In the genomic region with DNA sequence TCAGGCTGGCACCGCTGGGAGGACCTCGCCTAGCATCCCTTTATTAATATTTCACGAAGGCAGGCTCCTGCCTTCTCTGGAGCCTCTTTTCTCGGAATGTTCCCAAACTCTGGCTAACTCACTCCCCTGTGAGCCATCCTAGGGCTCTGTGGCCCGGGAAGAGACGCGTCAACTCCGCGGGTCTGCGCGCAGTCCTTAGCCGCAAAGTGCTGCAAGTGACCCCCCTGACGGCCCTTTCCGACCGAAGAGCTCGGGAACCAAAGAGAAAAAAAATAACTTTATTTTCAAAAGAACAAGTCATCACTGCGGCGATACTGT, we compare ENCODE assay signal across 9 cellular contexts. TPM values are rescaled to one million over a fixed set of nuclear protein-coding genes. Genes with fewer than 3 reads are reported as not detected.
DNase-seq lines count a peak whose midpoint lies in the region; ATAC-seq, FAIRE-seq and TF ChIP-seq lines count a peak whose summit lies in the region.
"Had no signal": no experiment of that assay in that cellular context is flagged by ENCODE, and none has a peak within 500 bp of the region (broad histone marks: within the 10 kb centered on the region; RNA-seq: fewer than 3 reads in every experiment).

No MANE protein-coding gene starts in this region.

- intact Hi-C loops in ascending aorta (cut with DNase I): no loop called here
- intact Hi-C loops in HepG2 (cut with micrococcal nuclease; ENCODE audit: unreplicated experiment): loop anchor here (10.0 kb wide), 1 partner anchor 87 kb away; no protein-coding TSS in a partner anchor
- intact Hi-C loops in activated T-helper 1 cell treated with anti-CD3 and anti-CD28 coated beads, Interleukin-12 subunit alpha, Interleukin-12 subunit beta, Interleukin-2, Interleukin-4 antibody, amounts not matched to agents 30 ng/mL and 10 ng/mL and 1 ng/mL, durations not matched to agents 14 hours and 24 hours and 36 hours (cut with micrococcal nuclease): no loop called here

- H3K4me2 ChIP-seq in HepG2 (ENCODE audit: low read depth, low read length): peak overlapping the region; percentile 84
- peak overlapping the region; percentile 86 for H3K4me2 ChIP-seq in smooth muscle cell

- H3K9me3 ChIP-seq in HAP-1 (no peaks in the 10 kb centered on the region), ascending aorta (no peaks in the 10 kb centered on the region), HepG2 (ENCODE audit: low read length) (no peaks in the 10 kb centered on the region), smooth muscle cell (replicated peaks; ENCODE audit: low read depth) (no peaks in the 10 kb centered on the region)

- no peaks in the 10 kb centered on the region for H3K79me2 ChIP-seq in HepG2 (ENCODE audit: insufficient read depth, low read length)
- H3K79me2 ChIP-seq in smooth muscle cell (ENCODE audit: low read depth): no peaks in the 10 kb centered on the region

- H3K27ac Mint-ChIP-seq in activated T-helper 1 cell treated with anti-CD3 and anti-CD28 coated beads, Interleukin-12 subunit alpha, Interleukin-12 subunit beta, Interleukin-2, Interleukin-4 antibody, amounts not matched to agents 30 ng/mL and 10 ng/mL and 1 ng/mL, durations not matched to agents 14 hours and 24 hours and 36 hours: no peak overlapping the region

- H3K4me1 Mint-ChIP-seq in activated T-helper 1 cell treated with anti-CD3 and anti-CD28 coated beads, Interleukin-12 subunit alpha, Interleukin-12 subunit beta, Interleukin-2, Interleukin-4 antibody, amounts not matched to agents 30 ng/mL and 10 ng/mL and 1 ng/mL, durations not matched to agents 14 hours and 24 hours and 36 hours (ENCODE audit: low read depth): peaks cover 27% of the 10 kb centered on the region

- TF ChIP-seq CTCF in ascending aorta (IDR thresholded peaks at IDR 0.05) (no peak), HepG2 (CRISPR knock-in tag; IDR thresholded peaks at IDR 0.05) (no peak), smooth muscle cell (IDR thresholded peaks at IDR 0.05; ENCODE audit: borderline replicate concordance, insufficient read depth, poor library complexity, severe bottlenecking) (no peak)

- no peak overlapping the region for H3K4me3 Mint-ChIP-seq in activated T-helper 1 cell treated with anti-CD3 and anti-CD28 coated beads, Interleukin-12 subunit alpha, Interleukin-12 subunit beta, Interleukin-2, Interleukin-4 antibody, amounts not matched to agents 30 ng/mL and 10 ng/mL and 1 ng/mL, durations not matched to agents 14 hours and 24 hours and 36 hours

- no peaks in the 10 kb centered on the region for H3K27me3 ChIP-seq in HAP-1 (ENCODE audit: low read depth)
- H3K27me3 ChIP-seq in ascending aorta: peaks cover 9% of the 10 kb centered on the region
- peaks cover 11 to 65% of the 10 kb centered on the region in 2 experiments for H3K27me3 ChIP-seq in HepG2 (ENCODE audit: control insufficient read depth in 1 of 2, insufficient read depth in 2 of 2, low read length in 2 of 2)
- H3K27me3 ChIP-seq in smooth muscle cell (ENCODE audit: low read depth): peaks cover 100% of the 10 kb centered on the region

- H3F3A ChIP-seq in smooth muscle cell (ENCODE audit: low read depth): no peaks in the 10 kb centered on the region

- BruUV-seq in HepG2 (replicated peaks; lab: Mats Ljungman, UMichigan): no TSS peak

- H3K27ac ChIP-seq in ascending aorta: no peak overlapping the region
- no peak overlapping the region for H3K27ac ChIP-seq in HepG2 (ENCODE audit: extremely low read length, insufficient read depth, low read length)
- H3K27ac ChIP-seq in smooth muscle cell (ENCODE audit: low read depth): no peak overlapping the region

- H3K4me3 ChIP-seq in HAP-1: peak overlapping the region; percentile 78
- peak overlapping the region; percentile 33 to 35 for H3K4me3 ChIP-seq in ascending aorta
- peak overlapping the region; percentile 45 to 60 (median 50); a peak in 4 of 6 replicates for H3K4me3 ChIP-seq in HepG2 (replicated peaks in 1 of 3; ENCODE audit: insufficient read depth in 1 of 3, low read depth in 2 of 3, low read length in 3 of 3)
- peak overlapping the region; percentile 59 for H3K4me3 ChIP-seq in smooth muscle cell

- TF ChIP-seq RAD21 in HepG2 (CRISPR knock-in tag; IDR thresholded peaks at IDR 0.05): no peak

- H3K9ac ChIP-seq in HepG2 (ENCODE audit: insufficient read depth, low read depth, low read length) (no peak overlapping the region), smooth muscle cell (ENCODE audit: low read depth) (no peak overlapping the region)

- H2AFZ ChIP-seq in HepG2 (ENCODE audit: low read length): no peak overlapping the region
- H2AFZ ChIP-seq in smooth muscle cell (ENCODE audit: low read depth): no peak overlapping the region

- 1% methylated on average over 18 of the region's 18 CpGs for WGBS in HepG2 (ENCODE audit: low lambda C conversion rate)
- 3% methylated on average over 18 of the region's 18 CpGs for WGBS in smooth muscle cell (ENCODE audit: low lambda C conversion rate)

- no peak for ATAC-seq in HepG2
- ATAC-seq in HG03571 (IDR thresholded peaks at IDR 0.05; ENCODE audit: unreplicated experiment): no peak

- H4K20me1 ChIP-seq in HepG2 (ENCODE audit: insufficient read depth, low read length) (no peaks in the 10 kb centered on the region; the same call in 1 of the 2 replicates), smooth muscle cell (ENCODE audit: low read depth) (peaks cover 5% of the 10 kb centered on the region)

- DNase-seq in HAP-1 (ENCODE audit: low spot score in 2 of 2) (peak in 1 of 2 experiments; percentile 44), ascending aorta (ENCODE audit: low spot score in 2 of 2) (no peak), HepG2 (ENCODE audit: low spot score) (no peak), smooth muscle cell (lab: John Stamatoyannopoulos, UW; ENCODE audit: unreplicated experiment) (no peak), NCI-H146 (lab: John Stamatoyannopoulos, UW) (no peak), cortex of kidney (lab: John Stamatoyannopoulos, UW) (no peak)
- DNase-seq in activated T-helper 1 cell treated with anti-CD3 and anti-CD28 coated beads, Interleukin-12 subunit alpha, Interleukin-12 subunit beta, Interleukin-2, Interleukin-4 antibody, amounts not matched to agents 30 ng/mL and 10 ng/mL and 1 ng/mL, durations not matched to agents 14 hours and 24 hours and 36 hours (ENCODE audit: low spot score): no peak
- DNase-seq: NCI-H1694 treated with DMSO at 0.1 percent for 48 hours had no signal

- no peak for TF ChIP-seq POLR2A in HepG2 (IDR thresholded peaks at IDR 0.05; ENCODE audit: insufficient read depth in 1 of 2, low read depth in 2 of 2, low read length in 2 of 2)

- POLR2A ChIA-PET in HepG2 (lab: Yijun Ruan, JAX): no interaction called here

- H3K27me3 Mint-ChIP-seq in activated T-helper 1 cell treated with anti-CD3 and anti-CD28 coated beads, Interleukin-12 subunit alpha, Interleukin-12 subunit beta, Interleukin-2, Interleukin-4 antibody, amounts not matched to agents 30 ng/mL and 10 ng/mL and 1 ng/mL, durations not matched to agents 14 hours and 24 hours and 36 hours (ENCODE audit: insufficient read depth): peaks cover 75% of the 10 kb centered on the region

- in situ Hi-C loops in HAP-1 (cut with MboI; ENCODE audit: low sequenced_read_pairs) (loop anchor here (10.0 kb wide), 1 partner anchor 357 kb away; no protein-coding TSS in a partner anchor), HepG2 (cut with HindIII; ENCODE audit: extremely low pct_ligation_motif_present, low pct_unique_long_range_greater_than_20kb) (no loop called here)

- no peak for FAIRE-seq in HepG2 (lab: Jason Lieb, UNC)

- TF ChIP-seq EP300 in HepG2 (IDR thresholded peaks at IDR 0.05; ENCODE audit: low read depth in 2 of 2, low read length in 2 of 2) (no peak), HepG2 (CRISPR knock-in tag; IDR thresholded peaks at IDR 0.05; ENCODE audit: borderline replicate concordance) (no peak)

- peaks cover 22% of the 10 kb centered on the region for H3K4me1 ChIP-seq in HAP-1
- peaks cover 9 to 11% of the 10 kb centered on the region in 2 donors for H3K4me1 ChIP-seq in ascending aorta
- peaks cover 47% of the 10 kb centered on the region for H3K4me1 ChIP-seq in HepG2 (ENCODE audit: insufficient read depth, low read length)
- H3K4me1 ChIP-seq in smooth muscle cell (ENCODE audit: low read depth): peaks cover 30% of the 10 kb centered on the region

- H3K9me3 Mint-ChIP-seq in activated T-helper 1 cell treated with anti-CD3 and anti-CD28 coated beads, Interleukin-12 subunit alpha, Interleukin-12 subunit beta, Interleukin-2, Interleukin-4 antibody, amounts not matched to agents 30 ng/mL and 10 ng/mL and 1 ng/mL, durations not matched to agents 14 hours and 24 hours and 36 hours: no peaks in the 10 kb centered on the region

- CTCF ChIA-PET in HepG2 (lab: Yijun Ruan, JAX; ENCODE audit: low intra/inter-chr PET ratio, low total read pairs): no interaction called here

- H3K36me3 Mint-ChIP-seq in activated T-helper 1 cell treated with anti-CD3 and anti-CD28 coated beads, Interleukin-12 subunit alpha, Interleukin-12 subunit beta, Interleukin-2, Interleukin-4 antibody, amounts not matched to agents 30 ng/mL and 10 ng/mL and 1 ng/mL, durations not matched to agents 14 hours and 24 hours and 36 hours (ENCODE audit: low read depth): peaks cover 6% of the 10 kb centered on the region

- peaks cover 25% of the 10 kb centered on the region for H3K36me3 ChIP-seq in HAP-1 (replicated peaks)
- H3K36me3 ChIP-seq in ascending aorta: no peaks in the 10 kb centered on the region
- H3K36me3 ChIP-seq in HepG2 (replicated peaks in 1 of 2; ENCODE audit: control insufficient read depth in 1 of 2, insufficient read depth in 2 of 2, low read length in 2 of 2): no peaks in the 10 kb centered on the region
- no peaks in the 10 kb centered on the region for H3K36me3 ChIP-seq in smooth muscle cell (ENCODE audit: low read depth)

RNA-seq across cellular contexts. Expression of a gene that starts 14.6 kb away (rescaled TPM):
- total RNA-seq in ascending aorta (12.7 TPM), HepG2 (2016; rRNA removed; fragmentation: Illumina TruSeq; extraction: Trizol) (2.8 and 2.9 TPM in 2 replicates), smooth muscle cell (0.22 and 0.36 TPM in 2 replicates)
- total RNA-seq in HepG2 (2016; cell fraction: cytosol; rRNA removed; fragmentation: Illumina TruSeq; extraction: Trizol; ENCODE audit: low read depth): 1.1 and 1.9 TPM in 2 replicates
- total RNA-seq in HepG2 (2016; cell fraction: insoluble cytoplasmic fraction; rRNA removed; fragmentation: Illumina TruSeq; extraction: Trizol): 2.4 and 4.2 TPM in 2 replicates
- total RNA-seq in HepG2 (2016; cell fraction: membrane; rRNA removed; fragmentation: Illumina TruSeq; extraction: Trizol): 1.6 TPM in 2 replicates
- 5.1 and 5.5 TPM in 2 replicates for total RNA-seq in HepG2 (2016; cell fraction: nucleus; rRNA removed; fragmentation: Illumina TruSeq; extraction: Trizol)
- polyA plus RNA-seq in HepG2 (2011; rRNA removed) (0.12 and 0.24 TPM in 2 replicates), smooth muscle cell (0.14 and 0.18 TPM in 2 replicates)
- polyA plus RNA-seq in HepG2 (2011; cell fraction: cytosol; rRNA removed): 0.08 and 0.19 TPM in 2 replicates
- 0.32 and 0.33 TPM in 2 replicates for polyA plus RNA-seq in HepG2 (2011; cell fraction: nucleus; rRNA removed)
- polyA plus RNA-seq in HepG2 (2012): 0.12 and 0.17 TPM in 2 replicates
- polyA plus RNA-seq in HepG2 (2016; cell fraction: cytosol; fragmentation: Illumina TruSeq; extraction: Trizol; ENCODE audit: low read depth): 0.09 and 0.17 TPM in 2 replicates
- 2.0 and 2.5 TPM in 2 replicates for polyA plus RNA-seq in HepG2 (2016; cell fraction: insoluble cytoplasmic fraction; fragmentation: Illumina TruSeq; extraction: Trizol; ENCODE audit: low read depth)
- polyA plus RNA-seq in HepG2 (2016; cell fraction: membrane; fragmentation: Illumina TruSeq; extraction: Trizol; ENCODE audit: low read depth): 0.42 and 0.54 TPM in 2 replicates
- polyA plus RNA-seq in HepG2 (2016; cell fraction: nucleus; fragmentation: Illumina TruSeq; extraction: Trizol; ENCODE audit: insufficient read depth, low read depth): 2.8 and 3.1 TPM in 2 replicates
- 0.10 TPM in 1 of 2 replicates, not detected in the other for polyA minus RNA-seq in HepG2 (2011; rRNA and poly(A)+ RNA removed; ENCODE audit: low replicate concordance)
- polyA minus RNA-seq in HepG2 (2011; cell fraction: cytosol; rRNA and poly(A)+ RNA removed): 0.35 and 0.40 TPM in 2 replicates
- polyA minus RNA-seq in HepG2 (2011; cell fraction: nucleus; rRNA and poly(A)+ RNA removed): 0.99 and 1.4 TPM in 2 replicates
- 0.13 TPM in 1 of 2 replicates, not detected in the other for total RNA-seq in activated T-helper 1 cell treated with anti-CD3 and anti-CD28 coated beads, Interleukin-12 subunit alpha, Interleukin-12 subunit beta, Interleukin-2, Interleukin-4 antibody, amounts not matched to agents 30 ng/mL and 10 ng/mL and 1 ng/mL, durations not matched to agents 14 hours and 24 hours and 36 hours
